8 cellular contexts compared by ENCODE assay signal in genomic region chr5:41843456-41844112, GRCh38. TPM values are rescaled to one million over a fixed set of nuclear protein-coding genes. Genes with fewer than 3 reads are reported as not detected.
DNase-seq lines count a peak whose midpoint lies in the region; ATAC-seq and TF ChIP-seq lines count a peak whose summit lies in the region.

No MANE protein-coding gene starts in this region.

- H3K27me3 Mint-ChIP-seq in osteocyte (ENCODE audit: unreplicated experiment), result no peaks in the 10 kb centered on the region

- DNase-seq in AG09319 (ENCODE audit: extremely low read depth, low read depth) (peak; percentile 38), NCI-H146 treated with DMSO at 0.1 percent for 48 hours (lab: John Stamatoyannopoulos, UW; ENCODE audit: unreplicated experiment) (peak; percentile 12), fibroblast of the conjunctiva (ENCODE audit: low read depth) (peak; percentile 57), osteocyte (ENCODE audit: extremely low spot score, unreplicated experiment) (no peak), epidermal melanocyte (ENCODE audit: insufficient read length, low spot score) (no peak)

- H4K20me1 ChIP-seq in SU-DHL-6 (ENCODE audit: low read depth, low read length), result no peaks in the 10 kb centered on the region

- no peak overlapping the region for H3K4me3 Mint-ChIP-seq in osteocyte (ENCODE audit: unreplicated experiment)

- peaks cover 4% of the 10 kb centered on the region for H3K4me1 Mint-ChIP-seq in osteocyte (ENCODE audit: unreplicated experiment)

- no peak overlapping the region for H3K4me2 ChIP-seq in SU-DHL-6 (ENCODE audit: low read depth, low read length, poor library complexity, severe bottlenecking)

- no peak overlapping the region for H3K27ac Mint-ChIP-seq in osteocyte (ENCODE audit: unreplicated experiment)

- no peak overlapping the region for H3K9ac ChIP-seq in SU-DHL-6 (ENCODE audit: low read length)

- H3K27me3 ChIP-seq in SU-DHL-6 (ENCODE audit: low read length), result no peaks in the 10 kb centered on the region

- H3K36me3 ChIP-seq in SU-DHL-6 (ENCODE audit: low read length), result peaks cover 31% of the 10 kb centered on the region

- H3K36me3 Mint-ChIP-seq in osteocyte (ENCODE audit: unreplicated experiment), result peaks cover 16% of the 10 kb centered on the region

- TF ChIP-seq POLR2A in GM18505 (IDR thresholded peaks at IDR 0.05; ENCODE audit: borderline replicate concordance, extremely low read depth, insufficient read depth, insufficient read length), result no peak

- TF ChIP-seq CTCF in AG09319 (IDR thresholded peaks at IDR 0.05; ENCODE audit: low read depth, low read length) (peak; percentile 81), SU-DHL-6 (IDR thresholded peaks at IDR 0.05; ENCODE audit: insufficient read depth, low read length, poor library complexity, severe bottlenecking) (peak; percentile 65), osteocyte (IDR thresholded peaks at IDR 0.05) (peak; percentile 89)

- H3K4me3 ChIP-seq in SU-DHL-6 (ENCODE audit: insufficient read depth, low read length, poor library complexity, severe bottlenecking), result no peak overlapping the region

- H3K9me3 Mint-ChIP-seq in osteocyte (ENCODE audit: unreplicated experiment), result no peaks in the 10 kb centered on the region

- no peaks in the 10 kb centered on the region for H3K9me3 ChIP-seq in SU-DHL-6 (ENCODE audit: insufficient read depth, low read length)

- no peaks in the 10 kb centered on the region for H3K79me2 ChIP-seq in SU-DHL-6 (ENCODE audit: insufficient read depth, low read length)

- H3K9me2 ChIP-seq in SU-DHL-6 (replicated peaks; ENCODE audit: insufficient read depth, low read length), result no peaks in the 10 kb centered on the region

- peak; percentile 60 for ATAC-seq in GM18505 (IDR thresholded peaks at IDR 0.05; ENCODE audit: unreplicated experiment)
- peak; percentile 55 for ATAC-seq in HG02938 (IDR thresholded peaks at IDR 0.05; ENCODE audit: unreplicated experiment)

- no peak overlapping the region for H3K27ac ChIP-seq in SU-DHL-6 (ENCODE audit: low read depth, low read length)

- no peak overlapping the region for H2AFZ ChIP-seq in SU-DHL-6 (ENCODE audit: low read depth, low read length, severe bottlenecking)

- peaks cover 14% of the 10 kb centered on the region for H3F3A ChIP-seq in SU-DHL-6 (ENCODE audit: insufficient read depth)

RNA-seq across cellular contexts. Expression of gene OXCT1, which starts 26.6 kb away (rescaled TPM):
- total RNA-seq in osteocyte, result 41.0 and 41.9 TPM in 2 replicates

Comparison
In these comparisons a context has a peak if more than half of its experiments do, and no peak if none do; other contexts are left out.
1. DNase-seq: peak in AG09319 (single experiment), NCI-H146 treated with DMSO at 0.1 percent for 48 hours (single experiment) and fibroblast of the conjunctiva (single experiment); none in osteocyte (single experiment) and epidermal melanocyte (single experiment).
2. Peak in every context shown above with its lines, with median percentiles within 50 percentile points of each other: CTCF ChIP-seq.